8 cellular contexts compared by ENCODE assay signal in the genomic region with DNA sequence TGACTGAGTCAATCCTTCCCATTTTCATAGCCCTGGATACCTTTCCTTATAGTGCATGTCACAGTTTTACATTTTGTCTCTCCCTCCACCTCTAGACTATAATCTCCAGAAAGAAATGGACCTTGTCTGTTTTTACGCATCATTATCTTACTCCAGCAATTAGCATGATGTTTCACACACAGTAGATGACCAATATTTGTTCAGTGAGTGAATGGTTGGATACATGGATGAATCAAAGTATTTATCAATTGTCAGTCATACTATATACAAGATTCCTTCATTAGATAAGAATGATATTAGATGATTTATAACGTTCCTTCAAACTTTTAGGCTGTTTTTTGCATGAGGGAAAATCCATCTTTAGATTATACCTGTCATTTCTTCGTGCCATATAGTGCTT.
"Had no signal": no experiment of that assay in that cellular context is flagged by ENCODE, and none has a peak within 500 bp of the region (broad histone marks: within the 10 kb centered on the region; RNA-seq: fewer than 3 reads in every experiment).

No MANE protein-coding gene starts in this region.

- H3K4me3 ChIP-seq: GM12878 had no signal

- DNase-seq: GDM1, GF-D8 had no signal

- ATAC-seq: GM12878 had no signal

- FAIRE-seq: G401.6, GM12878, GM12891, GM12892, GM18507, GM19239 had no signal
